In genomic region chr7:7569615-7570014, GRCh38 we compare ENCODE assay signal across 12 cellular contexts. TPM values are rescaled to one million over a fixed set of nuclear protein-coding genes. Genes with fewer than 3 reads are reported as not detected.
DNase-seq lines count a peak whose midpoint lies in the region; ATAC-seq and TF ChIP-seq lines count a peak whose summit lies in the region.
"Had no signal": no experiment of that assay in that cellular context is flagged by ENCODE, and none has a peak within 500 bp of the region (broad histone marks: within the 10 kb centered on the region; RNA-seq: fewer than 3 reads in every experiment).

No MANE protein-coding gene starts in this region.

- no peak for DNase-seq in activated T-cell treated with anti-CD3 and anti-CD28 coated beads, Interleukin-2, amount 50 U/mL, for 72 hours
- no peak for DNase-seq in activated T-cell treated with anti-CD3 and anti-CD28 coated beads, Interleukin-2, amount 50 U/mL, for 1 hour
- no peak for DNase-seq in colonic mucosa
- no peak for DNase-seq in thoracic aorta (ENCODE audit: low spot score)
- no peak for DNase-seq in COLO829 (ENCODE audit: low spot score)
- no peak for DNase-seq in HCEC 1CT
- DNase-seq in NCI-H2227 (lab: John Stamatoyannopoulos, UW; ENCODE audit: unreplicated experiment), result no peak
- DNase-seq: nucleus accumbens had no signal

- peak overlapping the region; percentile 37 for H3K27ac ChIP-seq in colonic mucosa
- H3K27ac ChIP-seq in thoracic aorta, result no peak overlapping the region
- H3K27ac ChIP-seq: foreskin keratinocyte, SJSA1 had no signal

- H3K4me1 ChIP-seq in colonic mucosa (no peaks in the 10 kb centered on the region), thoracic aorta (ENCODE audit: control insufficient read depth in 1 of 2, low read depth in 2 of 2) (peaks cover 11 to 36% of the 10 kb centered on the region in 2 donors)

- no peak for ATAC-seq in activated T-cell treated with anti-CD3 and anti-CD28 coated beads, Interleukin-2, amount 50 U/mL, for 72 hours (replicated peaks in 1 of 2)
- ATAC-seq in HG03342 (IDR thresholded peaks at IDR 0.05; ENCODE audit: unreplicated experiment) (peak; percentile 18), thoracic aorta (ENCODE audit: insufficient number of reproducible peaks, low FRiP score, low read depth) (no peak)
- ATAC-seq: foreskin keratinocyte had no signal

- peak overlapping the region; percentile 96 for H3K27ac Mint-ChIP-seq in activated T-cell treated with anti-CD3 and anti-CD28 coated beads, Interleukin-2, amount 50 U/mL, for 72 hours

- H3K9me3 Mint-ChIP-seq in activated T-cell treated with anti-CD3 and anti-CD28 coated beads, Interleukin-2, amount 50 U/mL, for 72 hours, result no peaks in the 10 kb centered on the region

- H3K27me3 ChIP-seq in colonic mucosa (no peaks in the 10 kb centered on the region), thoracic aorta (replicated peaks; ENCODE audit: insufficient read depth) (no peaks in the 10 kb centered on the region)
- H3K27me3 ChIP-seq: foreskin keratinocyte, SJSA1 had no signal

- intact Hi-C loops in colonic mucosa (cut with DNase I), result no loop called here

- H3K36me3 Mint-ChIP-seq in activated T-cell treated with anti-CD3 and anti-CD28 coated beads, Interleukin-2, amount 50 U/mL, for 72 hours (ENCODE audit: insufficient read depth in 2 of 2), result peaks cover 3 to 12% of the 10 kb centered on the region in 2 donors

- H3K4me1 Mint-ChIP-seq in activated T-cell treated with anti-CD3 and anti-CD28 coated beads, Interleukin-2, amount 50 U/mL, for 72 hours (ENCODE audit: low read depth), result peaks cover 41% of the 10 kb centered on the region

- H3K27me3 Mint-ChIP-seq in activated T-cell treated with anti-CD3 and anti-CD28 coated beads, Interleukin-2, amount 50 U/mL, for 72 hours (ENCODE audit: low read depth), result no peaks in the 10 kb centered on the region

- H3K9me3 ChIP-seq in colonic mucosa (no peaks in the 10 kb centered on the region), thoracic aorta (no peaks in the 10 kb centered on the region)
- H3K9me3 ChIP-seq: SJSA1 had no signal

- no peaks in the 10 kb centered on the region for H3K36me3 ChIP-seq in colonic mucosa
- H3K36me3 ChIP-seq in thoracic aorta, result no peaks in the 10 kb centered on the region

- no peak overlapping the region for H3K4me3 ChIP-seq in colonic mucosa
- peak overlapping the region; percentile 82 for H3K4me3 ChIP-seq in thoracic aorta
- H3K4me3 ChIP-seq: SJSA1 had no signal

- TF ChIP-seq CTCF in colonic mucosa (IDR thresholded peaks at IDR 0.05) (no peak), thoracic aorta (IDR thresholded peaks at IDR 0.05) (no peak)

- peak overlapping the region; percentile 76 to 98 for H3K4me3 Mint-ChIP-seq in activated T-cell treated with anti-CD3 and anti-CD28 coated beads, Interleukin-2, amount 50 U/mL, for 72 hours

- H3K9ac ChIP-seq in colonic mucosa (ENCODE audit: low read depth in 2 of 2, low read length in 2 of 2), result no peak overlapping the region

RNA-seq across cellular contexts. Expression of gene MIOS, which starts 2.9 kb away (rescaled TPM):
- 10 to 100 TPM; 49.5 to 60.7 TPM for total RNA-seq in activated T-cell treated with anti-CD3 and anti-CD28 coated beads, Interleukin-2, amount 50 U/mL, for 72 hours
- total RNA-seq in colonic mucosa (10 to 100 TPM; 23.7 to 26.8 TPM), thoracic aorta (10 to 100 TPM; 23.6 to 32.6 TPM)

RNA-seq across cellular contexts. Expression of gene COL28A1, which starts 33.9 kb away (rescaled TPM):
- under 1 TPM; 0.16 to 0.29 TPM for total RNA-seq in activated T-cell treated with anti-CD3 and anti-CD28 coated beads, Interleukin-2, amount 50 U/mL, for 72 hours
- total RNA-seq in colonic mucosa (1 to 10 TPM; 1.2 to 3.5 TPM), thoracic aorta (1 to 10 TPM; 2.4 to 3.0 TPM)
- total RNA-seq: foreskin keratinocyte, M059J, SJSA1 had no signal
